Comparison of ENCODE assay signal across 1 cellular context in genomic region chr16:90027611-90028010, GRCh38.
TF ChIP-seq lines count a peak whose summit lies in the region.

No MANE protein-coding gene starts in this region.

TF ChIP-seq in HepG2, 621 proteins besides CTCF, POLR2A, EP300 and RAD21:
- no peak for TF ChIP-seq NKX3-1 (CRISPR knock-in tag; IDR thresholded peaks at IDR 0.05)
- peak; percentile 60 for TF ChIP-seq AGO2 (optimal IDR thresholded peaks at IDR 0.05; ENCODE audit: low read depth, low read length)
TF ChIP-seq in HepG2: peak in this region for 1.
